In the genomic region with DNA sequence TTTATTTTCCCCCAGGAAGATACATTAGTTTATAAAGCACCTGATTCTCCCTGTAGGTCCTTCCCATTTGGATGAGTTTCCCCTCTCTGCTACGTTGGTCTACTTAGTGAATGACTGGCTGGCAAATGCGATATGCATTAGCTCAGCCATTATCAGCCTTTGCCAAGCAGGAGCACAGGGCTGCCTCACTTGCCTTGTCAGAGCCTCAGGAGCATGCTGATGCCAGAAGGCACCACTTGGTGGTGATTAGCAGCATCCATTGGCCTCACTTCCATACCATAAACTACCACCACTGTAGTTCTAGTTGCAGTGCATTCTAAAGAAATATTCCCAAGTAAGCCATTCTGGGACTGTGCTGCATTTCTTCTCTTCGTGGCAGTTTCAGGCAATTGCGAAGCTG, we compare ENCODE assay signal across 22 cellular contexts.
DNase-seq lines count a peak whose midpoint lies in the region.
"Had no signal": no experiment of that assay in that cellular context is flagged by ENCODE, and none has a peak within 500 bp of the region (broad histone marks: within the 10 kb centered on the region; RNA-seq: fewer than 3 reads in every experiment).

No MANE protein-coding gene starts in this region.

- no peak overlapping the region for H2BK5ac ChIP-seq in trophoblast cell (ENCODE audit: low read depth, low read length, poor library complexity)

- DNase-seq in DMS 273 (lab: John Stamatoyannopoulos, UW; ENCODE audit: unreplicated experiment) (peak; percentile 19), DMS 273 treated with DMSO at 0.1 percent for 48 hours (lab: John Stamatoyannopoulos, UW) (no peak), Daoy (ENCODE audit: low read depth) (peak; percentile 3), OCI-M1 (lab: John Stamatoyannopoulos, UW) (peak; percentile 35), iPS DF 19.7 (ENCODE audit: low read depth, low spot score) (peak; percentile 20), trophoblast cell (no peak), NCI-H446 (lab: John Stamatoyannopoulos, UW) (no peak), DMS153 (lab: John Stamatoyannopoulos, UW) (no peak)
- DNase-seq: activated CD4-positive, alpha-beta T cell treated with anti-CD3 and anti-CD28 coated beads, Interleukin-2, amount 50 U/mL, for 4 hours; activated CD4-positive, CD25-positive, alpha-beta regulatory T cell; activated naive CD4-positive, alpha-beta T cell treated with anti-CD3 and anti-CD28 coated beads, Interleukin-2, amount 50 U/mL, for 16 hours; CD4-positive, alpha-beta memory T cell; NCI-H1694; NCI-H345; psoas muscle; RPMI8226; stomach; T1000; transverse colon had no signal

- H2BK120ac ChIP-seq in trophoblast cell (ENCODE audit: insufficient read depth, low read length, poor library complexity): no peak overlapping the region

- no peaks in the 10 kb centered on the region for H3K79me2 ChIP-seq in trophoblast cell (ENCODE audit: control insufficient read depth, insufficient read depth, low read length, poor library complexity)

- H3K79me1 ChIP-seq in trophoblast cell (ENCODE audit: low read length): no peaks in the 10 kb centered on the region

- H2AFZ ChIP-seq in trophoblast cell (ENCODE audit: insufficient read depth, low read length, poor library complexity): no peak overlapping the region

- no peak overlapping the region for H3K4me2 ChIP-seq in trophoblast cell (ENCODE audit: low read length)

- H3K18ac ChIP-seq in trophoblast cell (ENCODE audit: low read length): no peak overlapping the region

- no peaks in the 10 kb centered on the region for H3K36me3 ChIP-seq in trophoblast cell (ENCODE audit: control insufficient read depth in 1 of 2, insufficient read depth in 2 of 2, low read length in 2 of 2)
- H3K36me3 ChIP-seq: cardiac muscle cell, neutrophil, stomach, transverse colon had no signal

- no peak overlapping the region for H3K23ac ChIP-seq in trophoblast cell (ENCODE audit: low read length)

- no peak overlapping the region for H3K27ac ChIP-seq in trophoblast cell (ENCODE audit: low read depth, low read length)
- H3K27ac ChIP-seq: 22Rv1, cardiac muscle cell, neutrophil, psoas muscle, stomach, transverse colon had no signal

- H3K9me3 ChIP-seq in trophoblast cell (ENCODE audit: insufficient read depth, low read depth, low read length): no peaks in the 10 kb centered on the region
- H3K9me3 ChIP-seq: neutrophil, psoas muscle, stomach, transverse colon had no signal

- no peaks in the 10 kb centered on the region for H3K27me3 ChIP-seq in trophoblast cell (ENCODE audit: insufficient read depth, low read length)
- H3K27me3 ChIP-seq: cardiac muscle cell, neutrophil, stomach, transverse colon had no signal

- no peak overlapping the region for H4K8ac ChIP-seq in trophoblast cell (ENCODE audit: low read depth, low read length)

- H3K14ac ChIP-seq in trophoblast cell (ENCODE audit: low read length): no peak overlapping the region

- H2BK12ac ChIP-seq in trophoblast cell (ENCODE audit: low read length): no peak overlapping the region

- peaks cover 0 to 2% of the 10 kb centered on the region in 2 experiments for H3K4me1 ChIP-seq in trophoblast cell (ENCODE audit: control insufficient read depth in 1 of 2, insufficient read depth in 2 of 2, low read length in 2 of 2)
- H3K4me1 ChIP-seq: psoas muscle, stomach, transverse colon had no signal

- no CpG with 5 or more reads among the region's 4 CpGs for WGBS in trophoblast cell (ENCODE audit: extremely low coverage, insufficient coverage, insufficient read length)

- H3K4me3 ChIP-seq in trophoblast cell (ENCODE audit: low read depth, low read length): no peak overlapping the region
- H3K4me3 ChIP-seq: cardiac muscle cell, psoas muscle, stomach, transverse colon had no signal

- no peak overlapping the region for H4K12ac ChIP-seq in trophoblast cell (ENCODE audit: low read depth, low read length)

- no peak overlapping the region for H3K4ac ChIP-seq in trophoblast cell (ENCODE audit: low read depth, low read length)

- no peak overlapping the region for H3K9ac ChIP-seq in trophoblast cell (ENCODE audit: low read length)

- no peak overlapping the region for H2AK5ac ChIP-seq in trophoblast cell (ENCODE audit: low read length)

- H4K91ac ChIP-seq in trophoblast cell (ENCODE audit: low read depth, low read length): no peak overlapping the region

Comparison
In these comparisons a context has a peak if more than half of its experiments do, and no peak if none do; other contexts are left out.
1. DNase-seq: peak in DMS 273 (single experiment), Daoy (single experiment), OCI-M1 (single experiment) and iPS DF 19.7 (single experiment); none in DMS 273 treated with DMSO at 0.1 percent for 48 hours (single experiment), trophoblast cell (0 of 2), NCI-H446 (0 of 2) and DMS153 (single experiment).